ENCODE assay signal across 10 cellular contexts in the genomic region with DNA sequence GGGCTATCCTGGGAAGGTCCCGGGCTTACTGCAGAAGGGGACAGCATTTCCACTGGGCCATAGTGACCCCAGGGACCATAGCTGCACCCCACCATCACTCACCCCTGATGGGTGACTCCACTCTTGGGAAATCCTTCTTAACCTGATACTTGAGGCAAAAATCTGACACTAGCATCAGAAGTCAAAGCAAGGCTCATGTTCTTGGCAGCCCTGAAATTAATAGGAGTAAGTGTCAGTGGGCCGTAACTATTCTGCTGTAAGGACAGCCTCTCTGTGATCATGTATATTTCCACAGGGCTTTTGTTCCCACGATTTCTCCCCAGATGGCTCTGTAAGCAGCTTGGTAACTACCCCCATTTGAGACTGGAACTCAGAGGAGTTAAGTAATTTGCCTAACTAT. TPM values are rescaled to one million over a fixed set of nuclear protein-coding genes. Genes with fewer than 3 reads are reported as not detected.
"Had no signal": no experiment of that assay in that cellular context is flagged by ENCODE, and none has a peak within 500 bp of the region (broad histone marks: within the 10 kb centered on the region; RNA-seq: fewer than 3 reads in every experiment).

No MANE protein-coding gene starts in this region.

- H2AFZ ChIP-seq: GM23248 had no signal

- H3K9me3 Mint-ChIP-seq: IgD-negative memory B cell had no signal

- ATAC-seq: HCT116, HepG2 had no signal

- H3K9me3 ChIP-seq: HAP-1 had no signal

- H3K27ac Mint-ChIP-seq: HFFc6, IgD-negative memory B cell had no signal

- H3K9ac ChIP-seq: GM23248 had no signal

- H3K4me1 ChIP-seq: HAP-1 had no signal

- H3K36me3 ChIP-seq: HAP-1 had no signal

- H3K27ac ChIP-seq: GM23248, HL-60 had no signal

- H3K36me3 Mint-ChIP-seq: IgD-negative memory B cell had no signal

- DNase-seq: GM23248, GOT3, H7, HFFc6, KBM-7 had no signal

- H3K27me3 Mint-ChIP-seq: IgD-negative memory B cell had no signal

- H3K4me3 Mint-ChIP-seq: HFFc6, IgD-negative memory B cell had no signal

- H3K4me3 ChIP-seq: GM23248, HAP-1 had no signal

- H3K4me1 Mint-ChIP-seq: IgD-negative memory B cell had no signal

RNA-seq across cellular contexts. Expression of a gene that starts 33.7 kb away (rescaled TPM):
- total RNA-seq: HepG2 had no signal

RNA-seq across cellular contexts. Expression of a gene that starts 58.4 kb away (rescaled TPM):
- total RNA-seq: GM23248, HepG2 had no signal
